In genomic region chr7:798921-799470, GRCh38 we compare ENCODE assay signal across 17 cellular contexts. TPM values are rescaled to one million over a fixed set of nuclear protein-coding genes. Genes with fewer than 3 reads are reported as not detected.
DNase-seq lines count a peak whose midpoint lies in the region; ATAC-seq and TF ChIP-seq lines count a peak whose summit lies in the region.
"Had no signal": no experiment of that assay in that cellular context is flagged by ENCODE, and none has a peak within 500 bp of the region (broad histone marks: within the 10 kb centered on the region; RNA-seq: fewer than 3 reads in every experiment).

No MANE protein-coding gene starts in this region.

- peak; percentile 7 for DNase-seq in left cardiac atrium
- no peak for DNase-seq in Right ventricle myocardium superior
- peak; percentile 23 for DNase-seq in lower lobe of right lung
- DNase-seq in spleen = peak; percentile 35
- no peak for DNase-seq in NCI-H128 (lab: John Stamatoyannopoulos, UW; ENCODE audit: unreplicated experiment)
- no peak for DNase-seq in stimulated activated effector memory CD8-positive, alpha-beta T cell treated with anti-CD3 and anti-CD28 coated beads, Interleukin-12 subunit alpha, Interleukin-12 subunit beta, amount 100 ng/mL, for 72 hours (ENCODE audit: low spot score in 2 of 2)
- DNase-seq in BE2C = no peak
- DNase-seq: 8988T; AML-193; CD4-positive, CD25-positive, alpha-beta regulatory T cell; DMS53; GF-D8; H7 had no signal

- H3K9me3 ChIP-seq in lower lobe of right lung (no peaks in the 10 kb centered on the region), spleen (no peaks in the 10 kb centered on the region), BE2C (no peaks in the 10 kb centered on the region; the same call in 1 of the 2 replicates)

- H3K27me3 ChIP-seq in lower lobe of right lung (ENCODE audit: low read depth) = no peaks in the 10 kb centered on the region
- H3K27me3 ChIP-seq in spleen (replicated peaks in 1 of 7) = no peaks in the 10 kb centered on the region
- H3K27me3 ChIP-seq in BE2C = no peaks in the 10 kb centered on the region
- H3K27me3 ChIP-seq: BLaER1 treated with 17β-estradiol and CSF1 and Interleukin-3, amounts not matched to agents 10 nM and 100 nM had no signal

- intact Hi-C loops in left cardiac atrium (cut with DNase I) (no loop called here), Right ventricle myocardium superior (cut with DNase I) (no loop called here), lower lobe of right lung (cut with DNase I) (no loop called here), spleen (cut with DNase I; ENCODE audit: low total_unique reads) (no loop called here)

- H3K4me3 Mint-ChIP-seq in stimulated activated effector memory CD8-positive, alpha-beta T cell treated with anti-CD3 and anti-CD28 coated beads, Interleukin-12 subunit alpha, Interleukin-12 subunit beta, amount 100 ng/mL, for 72 hours = no peak overlapping the region
- H3K4me3 Mint-ChIP-seq: CD4-positive, CD25-positive, alpha-beta regulatory T cell; GM23338 had no signal

- H3K4me1 Mint-ChIP-seq in stimulated activated effector memory CD8-positive, alpha-beta T cell treated with anti-CD3 and anti-CD28 coated beads, Interleukin-12 subunit alpha, Interleukin-12 subunit beta, amount 100 ng/mL, for 72 hours = no peaks in the 10 kb centered on the region
- H3K4me1 Mint-ChIP-seq: CD4-positive, CD25-positive, alpha-beta regulatory T cell; GM23338 had no signal

- H3K27ac ChIP-seq in lower lobe of right lung = no peak overlapping the region
- no peak overlapping the region for H3K27ac ChIP-seq in spleen

- H3K4me1 ChIP-seq in lower lobe of right lung = peaks cover 23% of the 10 kb centered on the region
- H3K4me1 ChIP-seq in spleen = peaks cover 0 to 23% (median 7%) of the 10 kb centered on the region in 6 donors
- no peaks in the 10 kb centered on the region for H3K4me1 ChIP-seq in BE2C

- no peaks in the 10 kb centered on the region for H3K36me3 ChIP-seq in lower lobe of right lung
- no peaks in the 10 kb centered on the region for H3K36me3 ChIP-seq in spleen
- H3K36me3 ChIP-seq in BE2C = no peaks in the 10 kb centered on the region

- H3K36me3 Mint-ChIP-seq in stimulated activated effector memory CD8-positive, alpha-beta T cell treated with anti-CD3 and anti-CD28 coated beads, Interleukin-12 subunit alpha, Interleukin-12 subunit beta, amount 100 ng/mL, for 72 hours = no peaks in the 10 kb centered on the region
- H3K36me3 Mint-ChIP-seq: CD4-positive, CD25-positive, alpha-beta regulatory T cell had no signal

- no peak for ATAC-seq in left cardiac atrium
- no peak for ATAC-seq in Right ventricle myocardium superior (ENCODE audit: poor library complexity)
- ATAC-seq in lower lobe of right lung = no peak
- ATAC-seq in HG03442 (IDR thresholded peaks at IDR 0.05; ENCODE audit: unreplicated experiment) = no peak
- no peak for ATAC-seq in stimulated activated effector memory CD8-positive, alpha-beta T cell treated with anti-CD3 and anti-CD28 coated beads, Interleukin-12 subunit alpha, Interleukin-12 subunit beta, amount 100 ng/mL, for 72 hours
- ATAC-seq: GM23338, HepG2 had no signal

- TF ChIP-seq CTCF in lower lobe of right lung (IDR thresholded peaks at IDR 0.05) = no peak
- TF ChIP-seq CTCF in spleen (IDR thresholded peaks at IDR 0.05 in 8 of 11, conservative IDR thresholded peaks at IDR 0.05 in 3 of 11) = no peak
- no peak for TF ChIP-seq CTCF in BE2C (IDR thresholded peaks at IDR 0.05; ENCODE audit: low read depth, low read length)

- no peaks in the 10 kb centered on the region for H3K9me3 Mint-ChIP-seq in stimulated activated effector memory CD8-positive, alpha-beta T cell treated with anti-CD3 and anti-CD28 coated beads, Interleukin-12 subunit alpha, Interleukin-12 subunit beta, amount 100 ng/mL, for 72 hours

- no peak overlapping the region for H3K27ac Mint-ChIP-seq in stimulated activated effector memory CD8-positive, alpha-beta T cell treated with anti-CD3 and anti-CD28 coated beads, Interleukin-12 subunit alpha, Interleukin-12 subunit beta, amount 100 ng/mL, for 72 hours
- H3K27ac Mint-ChIP-seq: CD4-positive, CD25-positive, alpha-beta regulatory T cell; GM23338 had no signal

- H3K4me3 ChIP-seq in lower lobe of right lung (no peak overlapping the region), spleen (no peak overlapping the region), BE2C (ENCODE audit: low read depth, low read length) (no peak overlapping the region)
- H3K4me3 ChIP-seq: BLaER1 treated with 17β-estradiol and CSF1 and Interleukin-3, amounts not matched to agents 10 nM and 100 nM; GM23338 had no signal

- WGBS in spleen, 5 donors = 79 to 97% (median 96%) methylated on average over 12 of the region's 12 CpGs

- no peak for TF ChIP-seq POLR2A in spleen (IDR thresholded peaks at IDR 0.05)

RNA-seq across cellular contexts. Expression of gene SUN1, which starts 33.3 kb away (rescaled TPM):
- 100 to 1,000 TPM; 124 to 136 TPM for total RNA-seq in left cardiac atrium
- 177 TPM for total RNA-seq in Right ventricle myocardium superior
- total RNA-seq in lower lobe of right lung = 111 TPM
- 100 to 1,000 TPM; 103 to 181 (median 154) TPM for total RNA-seq in spleen
- polyA plus RNA-seq in spleen = 10 to 100 TPM; 33.2 to 59.5 (median 54.9) TPM
- 196 TPM for polyA plus RNA-seq in BE2C (2012; ENCODE audit: insufficient read depth, insufficient read length, low read depth)

Comparison
In these comparisons a context has a peak if more than half of its experiments do, and no peak if none do; other contexts are left out.
1. DNase-seq: peak in left cardiac atrium (single experiment), lower lobe of right lung (single experiment) and spleen (single experiment); none in Right ventricle myocardium superior (single experiment), NCI-H128 (single experiment), stimulated activated effector memory CD8-positive, alpha-beta T cell treated with anti-CD3 and anti-CD28 coated beads, Interleukin-12 subunit alpha, Interleukin-12 subunit beta, amount 100 ng/mL, for 72 hours (0 of 2) and BE2C (single experiment).